Comparison of ENCODE assay signal across 8 cellular contexts in genomic region chr19:14516746-14517438, GRCh38. TPM values are rescaled to one million over a fixed set of nuclear protein-coding genes. Genes with fewer than 3 reads are reported as not detected.
DNase-seq lines count a peak whose midpoint lies in the region; ATAC-seq and TF ChIP-seq lines count a peak whose summit lies in the region.

No MANE protein-coding gene starts in this region.

- CTCF ChIA-PET in HEK293 (lab: Yijun Ruan, JAX) = interaction anchor here (0.7 to 2.1 kb wide), 2 partner anchors 12 to 15 kb away, joined by 3 to 5 read pairs; no protein-coding TSS in a partner anchor

- H3K27ac ChIP-seq in 22Rv1 = peak overlapping the region; percentile 92
- peak overlapping the region; percentile 96; the same call in 1 of the 2 replicates for H3K27ac ChIP-seq in HEK293 (ENCODE audit: extremely low read depth, low read depth, low read length)
- H3K27ac ChIP-seq in lung (ENCODE audit: low read depth in 1 of 2, low read length in 1 of 2) = peak overlapping the region; percentile 84 to 99
- peak overlapping the region; percentile 3 for H3K27ac ChIP-seq in urinary bladder (ENCODE audit: low read depth)

- TF ChIP-seq CTCF in 22Rv1 (IDR thresholded peaks at IDR 0.05) (no peak), HEK293 (tag by site-specific recombination; IDR thresholded peaks at IDR 0.05) (no peak), astrocyte of the spinal cord (IDR thresholded peaks at IDR 0.05; ENCODE audit: low read depth, low read length) (no peak), lung (IDR thresholded peaks at IDR 0.05; ENCODE audit: control extremely low read depth, extremely low read depth) (no peak)

- 20 to 34% methylated on average over 22 of the region's 22 CpGs for WGBS in lung, 2 donors
- WGBS in urinary bladder = 21% methylated on average over 22 of the region's 22 CpGs

- peak overlapping the region; percentile 97 for H3K4me3 ChIP-seq in HEK293 (ENCODE audit: low read depth, low read length)
- peak overlapping the region; percentile 68 for H3K4me3 ChIP-seq in astrocyte of the spinal cord (ENCODE audit: low read depth, low read length)
- H3K4me3 ChIP-seq in lung = peak overlapping the region; percentile 74
- H3K4me3 ChIP-seq in urinary bladder (ENCODE audit: low read depth, low read length) = peak overlapping the region; percentile 96

- no peak for DNase-seq in astrocyte of the spinal cord (ENCODE audit: low read depth, low spot score)
- DNase-seq in lung (ENCODE audit: low spot score) = no peak
- no peak for DNase-seq in retina

- no peaks in the 10 kb centered on the region; the same call in 1 of the 2 replicates for H3K4me1 ChIP-seq in HEK293 (ENCODE audit: control insufficient read depth, insufficient read depth, low read length)
- peaks cover 11 to 22% of the 10 kb centered on the region in 2 donors for H3K4me1 ChIP-seq in lung (ENCODE audit: control insufficient read depth in 2 of 2, insufficient read depth in 2 of 2, low read length in 2 of 2)
- no peaks in the 10 kb centered on the region for H3K4me1 ChIP-seq in urinary bladder (ENCODE audit: insufficient read depth)

- H3K9me3 ChIP-seq in HEK293 (ENCODE audit: control insufficient read depth, insufficient read depth, low read depth, low read length) = no peaks in the 10 kb centered on the region
- H3K9me3 ChIP-seq in lung (ENCODE audit: control insufficient read depth in 2 of 2, insufficient read depth in 1 of 2, low read length in 1 of 2) = no peaks in the 10 kb centered on the region

- H3K36me3 ChIP-seq in HEK293 (ENCODE audit: control insufficient read depth in 2 of 2, insufficient read depth in 1 of 2, low read length in 2 of 2) (peaks cover 3 to 39% of the 10 kb centered on the region in 2 experiments; a peak in 1 of 3 replicates), lung (ENCODE audit: control insufficient read depth in 2 of 2, insufficient read depth in 2 of 2, low read length in 2 of 2) (peaks cover 17 to 25% of the 10 kb centered on the region in 2 donors), urinary bladder (ENCODE audit: insufficient read depth) (no peaks in the 10 kb centered on the region)

- POLR2A ChIA-PET in HEK293 (lab: Yijun Ruan, JAX) = interaction anchor here (0.7 to 2.6 kb wide), 8 partner anchors 11 to 55 kb away, joined by 3 to 48 read pairs (median 8); partner anchors contain the start of genes GIPC1 and NDUFB7

- ATAC-seq in lung (ENCODE audit: insufficient read depth, low FRiP score) (no peak), GM21723 (IDR thresholded peaks at IDR 0.05; ENCODE audit: unreplicated experiment) (no peak), GM18858 (IDR thresholded peaks at IDR 0.05; ENCODE audit: unreplicated experiment) (no peak)

- in situ Hi-C loops in astrocyte of the spinal cord (cut with HindIII; ENCODE audit: low sequenced_read_pairs) = no loop called here

- no peaks in the 10 kb centered on the region for H3K27me3 ChIP-seq in lung (ENCODE audit: control insufficient read depth, insufficient read depth)

TF ChIP-seq in HEK293, 187 proteins besides CTCF, POLR2A, EP300 and RAD21 (continues in another document):
- TF ChIP-seq ZNF501 (tag by site-specific recombination; IDR thresholded peaks at IDR 0.05) (no peak), ZNF76 (tag by site-specific recombination; IDR thresholded peaks at IDR 0.05; ENCODE audit: borderline replicate concordance, low read depth) (no peak), ZBTB48 (tag by site-specific recombination; IDR thresholded peaks at IDR 0.05) (no peak), ZNF133 (tag by site-specific recombination; IDR thresholded peaks at IDR 0.05) (no peak), ZBTB17 (tag by site-specific recombination; IDR thresholded peaks at IDR 0.05) (peak; percentile 73), ZNF639 (tag by site-specific recombination; IDR thresholded peaks at IDR 0.05) (no peak), ZNF341 (tag by site-specific recombination; IDR thresholded peaks at IDR 0.05; ENCODE audit: low read depth) (peak; percentile 74), KLF9 (tag by site-specific recombination; IDR thresholded peaks at IDR 0.05; ENCODE audit: low read depth) (peak; percentile 37; the same call in 1 of the 2 replicates), PRDM10 (tag by site-specific recombination; IDR thresholded peaks at IDR 0.05) (peak; percentile 58; the same call in 1 of the 2 replicates)
- TF ChIP-seq, protein P1, sequence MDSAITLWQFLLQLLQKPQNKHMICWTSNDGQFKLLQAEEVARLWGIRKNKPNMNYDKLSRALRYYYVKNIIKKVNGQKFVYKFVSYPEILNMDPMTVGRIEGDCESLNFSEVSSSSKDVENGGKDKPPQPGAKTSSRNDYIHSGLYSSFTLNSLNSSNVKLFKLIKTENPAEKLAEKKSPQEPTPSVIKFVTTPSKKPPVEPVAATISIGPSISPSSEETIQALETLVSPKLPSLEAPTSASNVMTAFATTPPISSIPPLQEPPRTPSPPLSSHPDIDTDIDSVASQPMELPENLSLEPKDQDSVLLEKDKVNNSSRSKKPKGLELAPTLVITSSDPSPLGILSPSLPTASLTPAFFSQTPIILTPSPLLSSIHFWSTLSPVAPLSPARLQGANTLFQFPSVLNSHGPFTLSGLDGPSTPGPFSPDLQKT (IDR thresholded peaks at IDR 0.05; ENCODE audit: borderline replicate concordance, low read depth, low read length) = no peak
- TF ChIP-seq, protein P2, sequence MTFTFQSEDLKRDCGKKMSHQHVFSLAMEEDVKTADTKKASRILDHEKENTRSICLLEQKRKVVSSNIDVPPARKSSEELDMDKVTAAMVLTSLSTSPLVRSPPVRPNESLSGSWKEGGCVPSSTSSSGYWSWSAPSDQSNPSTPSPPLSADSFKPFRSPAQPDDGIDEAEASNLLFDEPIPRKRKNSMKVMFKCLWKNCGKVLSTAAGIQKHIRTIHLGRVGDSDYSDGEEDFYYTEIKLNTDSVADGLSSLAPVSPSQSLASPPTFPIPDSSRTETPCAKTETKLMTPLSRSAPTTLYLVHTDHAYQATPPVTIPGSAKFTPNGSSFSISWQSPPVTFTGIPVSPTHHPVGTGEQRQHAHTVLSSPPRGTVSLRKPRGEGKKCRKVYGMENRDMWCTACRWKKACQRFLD (tag by site-specific recombination; IDR thresholded peaks at IDR 0.05) = no peak
- TF ChIP-seq, protein P3, sequence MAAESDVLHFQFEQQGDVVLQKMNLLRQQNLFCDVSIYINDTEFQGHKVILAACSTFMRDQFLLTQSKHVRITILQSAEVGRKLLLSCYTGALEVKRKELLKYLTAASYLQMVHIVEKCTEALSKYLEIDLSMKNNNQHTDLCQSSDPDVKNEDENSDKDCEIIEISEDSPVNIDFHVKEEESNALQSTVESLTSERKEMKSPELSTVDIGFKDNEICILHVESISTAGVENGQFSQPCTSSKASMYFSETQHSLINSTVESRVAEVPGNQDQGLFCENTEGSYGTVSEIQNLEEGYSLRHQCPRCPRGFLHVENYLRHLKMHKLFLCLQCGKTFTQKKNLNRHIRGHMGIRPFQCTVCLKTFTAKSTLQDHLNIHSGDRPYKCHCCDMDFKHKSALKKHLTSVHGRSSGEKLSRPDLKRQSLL (tag by site-specific recombination; IDR thresholded peaks at IDR 0.05) = no peak

RNA-seq across cellular contexts. Expression of gene DNAJB1, which starts 1.3 kb away (rescaled TPM):
- total RNA-seq in lung (100 to 1,000 TPM; 115 to 171 TPM), urinary bladder (39.3 TPM)
- polyA plus RNA-seq in lung (10 to 100 TPM; 72.2 to 73.7 TPM), urinary bladder (86.2 TPM)

RNA-seq across cellular contexts. Expression of gene TECR, which starts 12.5 kb away (rescaled TPM):
- total RNA-seq in lung = 100 to 1,000 TPM in 1 of 2 donors, 10 to 100 TPM in 1; 32.7 to 153 TPM
- 100 to 1,000 TPM in 1 of 2 donors, 10 to 100 TPM in 1; 89.1 to 193 TPM for polyA plus RNA-seq in lung
- total RNA-seq in urinary bladder = 17.6 TPM
- 98.2 TPM for polyA plus RNA-seq in urinary bladder

RNA-seq across cellular contexts. Expression of gene GIPC1, which starts 21.0 kb away (rescaled TPM):
- total RNA-seq in lung (100 to 1,000 TPM in 1 of 2 donors, 10 to 100 TPM in 1; 94.9 to 136 TPM), urinary bladder (46.3 TPM)
- polyA plus RNA-seq in lung (100 to 1,000 TPM; 126 to 156 TPM), urinary bladder (98.8 TPM)

RNA-seq across cellular contexts. Expression of gene PTGER1, which starts 41.7 kb away (rescaled TPM):
- total RNA-seq in lung (1 to 10 TPM; 2.0 to 4.3 TPM), urinary bladder (4.1 TPM)
- polyA plus RNA-seq in lung (1 to 10 TPM in 1 of 2 donors, under 1 TPM in 1; 0.73 to 1.4 TPM), urinary bladder (1.6 TPM)

RNA-seq across cellular contexts. Expression of gene NDUFB7, which starts 55.0 kb away (rescaled TPM):
- total RNA-seq in lung (100 to 1,000 TPM; 105 to 192 TPM), urinary bladder (113 TPM)
- polyA plus RNA-seq in lung (100 to 1,000 TPM; 409 to 415 TPM), urinary bladder (505 TPM)

Comparison
In these comparisons a context has a peak if more than half of its experiments do, and no peak if none do; other contexts are left out.
1. H3K27ac ChIP-seq: peak in every context shown above with its lines; median percentile 96 in HEK293; 92 in 22Rv1; 92 in lung; 3 in urinary bladder.